Comparison of ENCODE assay signal across 8 cellular contexts in the genomic region with DNA sequence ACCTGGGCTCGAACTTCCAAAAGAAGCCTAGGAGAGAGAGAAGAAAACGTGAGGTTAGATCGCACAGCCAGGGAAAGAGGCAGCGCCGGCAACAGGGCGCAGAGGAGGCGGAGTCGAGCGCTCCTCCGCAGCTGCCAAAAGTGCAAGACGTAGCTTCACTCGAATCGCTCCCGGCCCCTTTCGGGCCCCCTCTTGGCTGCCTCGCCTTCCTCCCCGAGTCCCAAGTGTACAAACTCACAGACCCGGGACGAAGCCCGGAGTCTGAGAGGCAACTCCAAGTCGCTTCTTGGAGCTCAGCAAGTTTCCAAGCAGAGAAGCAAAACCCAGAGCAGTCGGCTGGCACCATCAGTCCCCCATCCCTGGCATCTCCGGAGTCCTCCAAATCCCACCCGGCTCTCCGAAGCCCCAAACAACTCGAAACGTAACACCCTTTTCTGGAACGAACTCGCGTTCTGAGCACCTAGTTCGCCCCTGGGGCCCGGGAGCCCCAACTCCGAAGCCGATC. TPM values are rescaled to one million over a fixed set of nuclear protein-coding genes. Genes with fewer than 3 reads are reported as not detected.
DNase-seq lines count a peak whose midpoint lies in the region; ATAC-seq and TF ChIP-seq lines count a peak whose summit lies in the region.

No MANE protein-coding gene starts in this region.

- H3K27ac Mint-ChIP-seq in activated naive CD8-positive, alpha-beta T cell: peak overlapping the region; percentile 91
- peak overlapping the region; percentile 93 for H3K27ac Mint-ChIP-seq in type B pancreatic cell

- H3K27ac ChIP-seq in AG04450 (ENCODE audit: low read depth, low read length): peak overlapping the region; percentile 63

- H3K9me3 Mint-ChIP-seq in activated naive CD8-positive, alpha-beta T cell (ENCODE audit: low read depth): no peaks in the 10 kb centered on the region
- H3K9me3 Mint-ChIP-seq in type B pancreatic cell: no peaks in the 10 kb centered on the region

- peak overlapping the region; percentile 94 for H3K4me3 Mint-ChIP-seq in activated naive CD8-positive, alpha-beta T cell
- H3K4me3 Mint-ChIP-seq in type B pancreatic cell: peak overlapping the region; percentile 98

- intact Hi-C loops in head of caudate nucleus (cut with DNase I): loop anchor here (5.0 kb wide), 1 partner anchor 38 kb away; no protein-coding TSS in a partner anchor

- peak; percentile 21 for DNase-seq in AG04450 (ENCODE audit: low read depth, low spot score)
- peak; percentile 35 to 88 (median 72) for DNase-seq in head of caudate nucleus
- DNase-seq in omental fat pad (ENCODE audit: low spot score): peak; percentile 27
- peak; percentile 78 for DNase-seq in type B pancreatic cell (ENCODE audit: extremely low spot score, unreplicated experiment)

- H3K36me3 Mint-ChIP-seq in activated naive CD8-positive, alpha-beta T cell: no peaks in the 10 kb centered on the region
- peaks cover 9% of the 10 kb centered on the region for H3K36me3 Mint-ChIP-seq in type B pancreatic cell

- TF ChIP-seq CTCF in AG04450 (IDR thresholded peaks at IDR 0.05; ENCODE audit: low read depth, low read length): no peak
- no peak for TF ChIP-seq CTCF in omental fat pad (IDR thresholded peaks at IDR 0.05)
- TF ChIP-seq CTCF in type B pancreatic cell (conservative IDR thresholded peaks at IDR 0.05): no peak

- H3K4me1 Mint-ChIP-seq in activated naive CD8-positive, alpha-beta T cell (ENCODE audit: low read depth): peaks cover 21% of the 10 kb centered on the region
- H3K4me1 Mint-ChIP-seq in type B pancreatic cell (ENCODE audit: unreplicated experiment): peaks cover 12% of the 10 kb centered on the region

- H3K9me3 ChIP-seq in AG04450 (ENCODE audit: control insufficient read depth, insufficient read depth, low read length): no peaks in the 10 kb centered on the region

- H3K4me3 ChIP-seq in AG04450 (ENCODE audit: low read depth, low read length): peak overlapping the region; percentile 77

- H3K27me3 ChIP-seq in AG04450 (ENCODE audit: control insufficient read depth, insufficient read depth, low read length): peaks cover 2% of the 10 kb centered on the region

- POLR2A ChIA-PET in AG04450 (lab: Yijun Ruan, JAX): interaction anchor here (0.8 to 1.6 kb wide), 3 partner anchors 32 to 223 kb away, joined by 3 to 11 read pairs (median 8); partner anchors contain the start of genes GPBP1 and SETD9

- peak; percentile 57 for ATAC-seq in GM18868 (IDR thresholded peaks at IDR 0.05; ENCODE audit: unreplicated experiment)
- ATAC-seq in HG03432 (IDR thresholded peaks at IDR 0.05; ENCODE audit: unreplicated experiment): peak; percentile 55
- peak; percentile 90 for ATAC-seq in SK-N-SH treated with all-trans-retinoic acid at 6 μM for 48 hours
- peak; percentile 61 for ATAC-seq in omental fat pad (ENCODE audit: low FRiP score)

- peaks cover 12% of the 10 kb centered on the region for H3K27me3 Mint-ChIP-seq in activated naive CD8-positive, alpha-beta T cell
- peaks cover 7% of the 10 kb centered on the region for H3K27me3 Mint-ChIP-seq in type B pancreatic cell

- CTCF ChIA-PET in AG04450 (lab: Charles Lee): interaction anchor here (0.9 to 2.8 kb wide), 2 partner anchors 188 to 269 kb away, joined by 5 to 15 read pairs; no protein-coding TSS in a partner anchor

TF ChIP-seq in SK-N-SH treated with all-trans-retinoic acid at 6 μM for 48 hours, 23 proteins besides CTCF, POLR2A, EP300 and RAD21:
- no peak for TF ChIP-seq ZNF565 (CRISPR knock-in tag; conservative IDR thresholded peaks at IDR 0.05; ENCODE audit: low read depth)
- no peak for TF ChIP-seq ARNTL (CRISPR knock-in tag; IDR thresholded peaks at IDR 0.05; ENCODE audit: borderline replicate concordance, low read depth)

RNA-seq across cellular contexts. Expression of gene MIER3, which starts 1.2 kb away (rescaled TPM):
- 14.0 and 19.4 TPM in 2 replicates for polyA plus RNA-seq in AG04450 (2011; rRNA removed)
- polyA minus RNA-seq in AG04450 (2011; rRNA and poly(A)+ RNA removed): 20.3 and 25.4 TPM in 2 replicates
- total RNA-seq in omental fat pad: 10 to 100 TPM; 15.4 to 57.8 (median 30.6) TPM
- total RNA-seq in type B pancreatic cell (ENCODE audit: low replicate concordance): 30.1 and 43.1 TPM in 2 replicates

RNA-seq across cellular contexts. Expression of gene SETD9, which starts 41.3 kb away (rescaled TPM):
- 8.6 and 12.1 TPM in 2 replicates for polyA plus RNA-seq in AG04450 (2011; rRNA removed)
- 2.5 and 5.9 TPM in 2 replicates for polyA minus RNA-seq in AG04450 (2011; rRNA and poly(A)+ RNA removed)
- total RNA-seq in omental fat pad (10 to 100 TPM in 3 of 4 donors, 1 to 10 TPM in 1; 3.8 to 15.8 (median 11.3) TPM), type B pancreatic cell (ENCODE audit: low replicate concordance) (14.7 and 15.4 TPM in 2 replicates)

Comparison
In these comparisons a context has a peak if more than half of its experiments do, and no peak if none do; other contexts are left out.
1. Peak in every context shown above with its lines: DNase-seq, ATAC-seq, H3K4me3 ChIP-seq and H3K27ac ChIP-seq.
2. DNase-seq: peak in every context shown above with its lines; median percentile 78 in type B pancreatic cell; 72 in head of caudate nucleus; 27 in omental fat pad; 21 in AG04450.